13 cellular contexts compared by ENCODE assay signal in genomic region chr4:156977435-156978160, GRCh38. TPM values are rescaled to one million over a fixed set of nuclear protein-coding genes. Genes with fewer than 3 reads are reported as not detected.
A peak's percentile ranks its signal among the peaks of the same experiment; 100 is the strongest.
DNase-seq lines count a peak whose midpoint lies in the region; ATAC-seq, FAIRE-seq and TF ChIP-seq lines count a peak whose summit lies in the region.
"Had no signal": no experiment of that assay in that cellular context is flagged by ENCODE, and none has a peak within 500 bp of the region (broad histone marks: within the 10 kb centered on the region; RNA-seq: fewer than 3 reads in every experiment).

No MANE protein-coding gene starts in this region.

- no peak for TF ChIP-seq POLR2A in esophagus muscularis mucosa (IDR thresholded peaks at IDR 0.05; ENCODE audit: low read depth)

- H3K27me3 Mint-ChIP-seq in neural progenitor cell (ENCODE audit: insufficient read depth, low read depth): no peaks in the 10 kb centered on the region

- no peaks in the 10 kb centered on the region for H3K4me1 ChIP-seq in neural progenitor cell
- H3K4me1 ChIP-seq in pancreas: peaks cover 0 to 13% (median 5%) of the 10 kb centered on the region in 3 donors
- peaks cover 2 to 5% (median 3%) of the 10 kb centered on the region in 4 donors for H3K4me1 ChIP-seq in esophagus muscularis mucosa

- no peaks in the 10 kb centered on the region for H3K36me3 Mint-ChIP-seq in neural progenitor cell
- H3K36me3 Mint-ChIP-seq: CD4-positive, CD25-positive, alpha-beta regulatory T cell; T-cell had no signal

- no peak overlapping the region for H3K9ac ChIP-seq in neural progenitor cell

- intact Hi-C loops in pancreas (cut with DNase I): no loop called here
- intact Hi-C loops in esophagus muscularis mucosa (cut with DNase I): no loop called here

- peak; percentile 83 for FAIRE-seq in endometrium (lab: Jason Lieb, UNC)
- FAIRE-seq in pancreas (lab: Jason Lieb, UNC): no peak

- DNase-seq in Daoy (ENCODE audit: low read depth) (peak; percentile 86), NCI-H226 (peak; percentile 89), neural progenitor cell (ENCODE audit: low spot score) (no peak), HUDEP-2 (lab: John Stamatoyannopoulos, UW; ENCODE audit: unreplicated experiment in 76 of 76) (no peak), pancreas (no peak), HuH-7.5 (ENCODE audit: low spot score) (no peak), esophagus muscularis mucosa (ENCODE audit: extremely low spot score) (no peak)
- DNase-seq: activated CD4-positive, alpha-beta T cell treated with anti-CD3 and anti-CD28 coated beads, Interleukin-2, amount 50 U/mL, for 1 hour; CD4-positive, CD25-positive, alpha-beta regulatory T cell; mesendoderm; T-cell had no signal

- H3K79me2 ChIP-seq in neural progenitor cell (ENCODE audit: low read depth): no peaks in the 10 kb centered on the region

- TF ChIP-seq EP300 in esophagus muscularis mucosa (IDR thresholded peaks at IDR 0.05): no peak

- no peak for TF ChIP-seq CTCF in neural progenitor cell (IDR thresholded peaks at IDR 0.05)
- no peak for TF ChIP-seq CTCF in pancreas (IDR thresholded peaks at IDR 0.05)
- TF ChIP-seq CTCF in esophagus muscularis mucosa (IDR thresholded peaks at IDR 0.05): no peak

- H3K27ac Mint-ChIP-seq in neural progenitor cell: peak overlapping the region; percentile 51
- H3K27ac Mint-ChIP-seq: activated T-helper 1 cell treated with anti-CD3 and anti-CD28 coated beads, Interleukin-12 subunit alpha, Interleukin-12 subunit beta, Interleukin-2, Interleukin-4 antibody, amounts not matched to agents 30 ng/mL and 10 ng/mL and 1 ng/mL, durations not matched to agents 14 hours and 24 hours and 36 hours; CD4-positive, CD25-positive, alpha-beta regulatory T cell; T-cell had no signal

- no peaks in the 10 kb centered on the region for H4K20me1 ChIP-seq in neural progenitor cell (ENCODE audit: low read depth)

- H3K9me3 ChIP-seq in neural progenitor cell (ENCODE audit: low read depth) (no peaks in the 10 kb centered on the region), pancreas (no peaks in the 10 kb centered on the region), esophagus muscularis mucosa (no peaks in the 10 kb centered on the region)

- 74 to 84% methylated on average over 6 of the region's 6 CpGs for WGBS in pancreas, 2 donors
- WGBS in esophagus muscularis mucosa: 71% methylated on average over 6 of the region's 6 CpGs

- H3K9me3 Mint-ChIP-seq in neural progenitor cell: no peaks in the 10 kb centered on the region
- H3K9me3 Mint-ChIP-seq: activated T-helper 1 cell treated with anti-CD3 and anti-CD28 coated beads, Interleukin-12 subunit alpha, Interleukin-12 subunit beta, Interleukin-2, Interleukin-4 antibody, amounts not matched to agents 30 ng/mL and 10 ng/mL and 1 ng/mL, durations not matched to agents 14 hours and 24 hours and 36 hours had no signal

- peaks cover 9% of the 10 kb centered on the region for H3K27me3 ChIP-seq in neural progenitor cell
- no peaks in the 10 kb centered on the region for H3K27me3 ChIP-seq in pancreas
- H3K27me3 ChIP-seq in esophagus muscularis mucosa: no peaks in the 10 kb centered on the region

- H3K36me3 ChIP-seq in neural progenitor cell (no peaks in the 10 kb centered on the region), pancreas (no peaks in the 10 kb centered on the region), esophagus muscularis mucosa (no peaks in the 10 kb centered on the region)

- H3F3A ChIP-seq in neural progenitor cell (ENCODE audit: low read depth): peaks cover 4% of the 10 kb centered on the region

- H3K4me1 Mint-ChIP-seq in neural progenitor cell: peaks cover 52% of the 10 kb centered on the region
- H3K4me1 Mint-ChIP-seq: CD4-positive, CD25-positive, alpha-beta regulatory T cell; T-cell had no signal

- H2AFZ ChIP-seq in neural progenitor cell (replicated peaks): no peak overlapping the region

- ATAC-seq in pancreas: no peak
- ATAC-seq: T-cell had no signal

- no peak overlapping the region for H3K4me2 ChIP-seq in neural progenitor cell

- H3K27ac ChIP-seq in neural progenitor cell (no peak overlapping the region), pancreas (no peak overlapping the region), esophagus muscularis mucosa (replicated peaks in 1 of 4) (no peak overlapping the region)

- H3K4me3 Mint-ChIP-seq in neural progenitor cell: no peak overlapping the region
- H3K4me3 Mint-ChIP-seq: activated T-helper 1 cell treated with anti-CD3 and anti-CD28 coated beads, Interleukin-12 subunit alpha, Interleukin-12 subunit beta, Interleukin-2, Interleukin-4 antibody, amounts not matched to agents 30 ng/mL and 10 ng/mL and 1 ng/mL, durations not matched to agents 14 hours and 24 hours and 36 hours; CD4-positive, CD25-positive, alpha-beta regulatory T cell; T-cell had no signal

- H3K4me3 ChIP-seq in neural progenitor cell (no peak overlapping the region), pancreas (no peak overlapping the region), esophagus muscularis mucosa (no peak overlapping the region)

RNA-seq across cellular contexts. Expression of gene PDGFC, which starts 6.0 kb away (rescaled TPM):
- total RNA-seq in Daoy (2014; rRNA removed; shearing (Covaris generic)): 34.0 and 53.0 TPM in 2 replicates
- total RNA-seq in neural progenitor cell (ENCODE audit: low replicate concordance) (2.5 and 4.7 TPM in 2 replicates), pancreas (10 to 100 TPM; 10.8 to 32.9 (median 13.5) TPM), esophagus muscularis mucosa (10 to 100 TPM; 25.3 to 38.3 (median 30.0) TPM)
- polyA plus RNA-seq in pancreas: 10 to 100 TPM in 1 of 2 donors, 1 to 10 TPM in 1; 4.3 to 13.4 TPM
- total RNA-seq: activated T-helper 1 cell treated with anti-CD3 and anti-CD28 coated beads, Interleukin-12 subunit alpha, Interleukin-12 subunit beta, Interleukin-2, Interleukin-4 antibody, amounts not matched to agents 30 ng/mL and 10 ng/mL and 1 ng/mL, durations not matched to agents 14 hours and 24 hours and 36 hours had no signal
- polyA plus RNA-seq: CD4-positive, CD25-positive, alpha-beta regulatory T cell had no signal

Comparison
In these comparisons a context has a peak if more than half of its experiments do, and no peak if none do; other contexts are left out.
1. DNase-seq: peak in Daoy (single experiment) and NCI-H226 (single experiment); none in neural progenitor cell (single experiment), HUDEP-2 (0 of 76), pancreas (0 of 6), HuH-7.5 (single experiment) and esophagus muscularis mucosa (single experiment).